In the genomic region with DNA sequence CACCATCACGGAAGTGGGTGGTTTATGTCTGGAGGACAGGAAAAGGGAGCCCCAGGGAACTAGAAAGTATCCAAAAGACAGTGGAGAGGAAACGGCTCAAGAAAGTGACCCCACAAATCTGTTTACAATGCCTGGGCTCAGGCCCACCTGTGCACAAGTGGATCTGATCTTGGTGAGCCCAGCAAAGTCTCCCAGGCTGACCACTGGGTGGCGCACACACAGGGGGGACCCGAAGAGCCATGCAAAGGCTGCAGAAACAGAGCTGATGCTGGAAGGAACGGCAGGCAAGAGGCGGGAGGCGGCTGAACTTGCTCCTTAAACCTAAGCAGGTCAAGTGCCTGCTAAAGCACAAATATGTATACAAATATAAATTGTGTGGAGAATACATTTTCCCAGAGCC, we compare ENCODE assay signal across 9 cellular contexts. TPM values are rescaled to one million over a fixed set of nuclear protein-coding genes. Genes with fewer than 3 reads are reported as not detected.
A peak's percentile ranks its signal among the peaks of the same experiment; 100 is the strongest.
DNase-seq lines count a peak whose midpoint lies in the region; ATAC-seq and TF ChIP-seq lines count a peak whose summit lies in the region.
"Had no signal": no experiment of that assay in that cellular context is flagged by ENCODE, and none has a peak within 500 bp of the region (broad histone marks: within the 10 kb centered on the region; RNA-seq: fewer than 3 reads in every experiment).

No MANE protein-coding gene starts in this region.

- H4K20me1 ChIP-seq in Loucy (ENCODE audit: insufficient read depth, low read length, poor library complexity, severe bottlenecking): no peaks in the 10 kb centered on the region

- TF ChIP-seq CTCF in Loucy (conservative IDR thresholded peaks at IDR 0.05; ENCODE audit: low read length) (peak; percentile 66), natural killer cell (IDR thresholded peaks at IDR 0.05) (no peak)

- no peaks in the 10 kb centered on the region for H3K36me3 Mint-ChIP-seq in natural killer cell

- H3K9me3 ChIP-seq in Loucy (ENCODE audit: insufficient read depth, low read depth, low read length): no peaks in the 10 kb centered on the region
- H3K9me3 ChIP-seq: BLaER1 treated with 17β-estradiol and CSF1 and Interleukin-3, amounts not matched to agents 10 nM and 100 nM had no signal

- no peak overlapping the region for H3K4me3 ChIP-seq in Loucy (ENCODE audit: low read length, poor library complexity, severe bottlenecking)
- H3K4me3 ChIP-seq: BLaER1 treated with 17β-estradiol and CSF1 and Interleukin-3, amounts not matched to agents 10 nM and 100 nM had no signal

- H3K9me2 ChIP-seq in Loucy (replicated peaks; ENCODE audit: low read depth, low read length): no peaks in the 10 kb centered on the region

- H3K27me3 Mint-ChIP-seq in natural killer cell (ENCODE audit: low read depth in 2 of 2): no peaks in the 10 kb centered on the region

- no peaks in the 10 kb centered on the region; the same call in 1 of the 2 replicates for H3K36me3 ChIP-seq in Loucy (ENCODE audit: insufficient read depth, low read length)

- intact Hi-C loops in natural killer cell (cut with micrococcal nuclease): loop anchor here (2.0 kb wide), 1 partner anchor 46 kb away; no protein-coding TSS in a partner anchor

- no peaks in the 10 kb centered on the region for H3F3A ChIP-seq in Loucy (ENCODE audit: low read depth)

- no peaks in the 10 kb centered on the region for H3K4me1 ChIP-seq in Loucy (ENCODE audit: insufficient read depth, low read length, poor library complexity, severe bottlenecking)

- H3K9ac ChIP-seq in Loucy (ENCODE audit: low read depth, low read length, poor library complexity, severe bottlenecking): no peak overlapping the region
- H3K9ac ChIP-seq: BLaER1 treated with 17β-estradiol and CSF1 and Interleukin-3, amounts not matched to agents 10 nM and 100 nM had no signal

- no peaks in the 10 kb centered on the region for H3K9me3 Mint-ChIP-seq in natural killer cell

- H3K4me2 ChIP-seq in Loucy (ENCODE audit: low read depth, low read length, poor library complexity, severe bottlenecking): no peak overlapping the region
- H3K4me2 ChIP-seq: BLaER1 treated with 17β-estradiol and CSF1 and Interleukin-3, amounts not matched to agents 10 nM and 100 nM had no signal

- peaks cover 0 to 4% of the 10 kb centered on the region in 2 donors for H3K4me1 Mint-ChIP-seq in natural killer cell

- H3K27me3 ChIP-seq in Loucy (ENCODE audit: insufficient read depth, low read length, poor library complexity, severe bottlenecking): no peaks in the 10 kb centered on the region

- H3K4me3 Mint-ChIP-seq in natural killer cell: no peak overlapping the region

- DNase-seq in NCI-H1417 (lab: John Stamatoyannopoulos, UW) (peak; percentile 17 to 46 (median 41)), NCI-H1417 treated with DMSO at 0.1 percent for 48 hours (lab: John Stamatoyannopoulos, UW) (no peak), natural killer cell (peak; percentile 22), DMS79 (lab: John Stamatoyannopoulos, UW) (no peak)
- peak in 3 of 4 experiments; percentile 10 to 28 (median 18) for DNase-seq in activated CD4-positive, CD25-positive, alpha-beta regulatory T cell (lab: John Stamatoyannopoulos, UW)
- DNase-seq in effector CD8-positive, alpha-beta T cell (lab: John Stamatoyannopoulos, UW): peak; percentile 1

- no peak overlapping the region for H2AFZ ChIP-seq in Loucy (ENCODE audit: low read length)

- ATAC-seq in natural killer cell (peak in 2 of 3 donors; percentile 54 to 55), HG02678 (IDR thresholded peaks at IDR 0.05; ENCODE audit: unreplicated experiment) (no peak)

- no peaks in the 10 kb centered on the region for H3K79me2 ChIP-seq in Loucy (ENCODE audit: insufficient read depth, low read length)

- no peak overlapping the region for H3K27ac Mint-ChIP-seq in natural killer cell

RNA-seq across cellular contexts. Expression of gene HAUS7, which starts 9.6 kb away (rescaled TPM):
- total RNA-seq in natural killer cell: 10 to 100 TPM; 27.4 to 33.1 (median 31.9) TPM

RNA-seq across cellular contexts. Expression of gene TREX2, which starts 15.0 kb away (rescaled TPM):
- 1 to 10 TPM; 1.6 to 3.4 (median 3.1) TPM for total RNA-seq in natural killer cell

RNA-seq across cellular contexts. Expression of gene BGN, which starts 34.0 kb away (rescaled TPM):
- total RNA-seq in natural killer cell: not detected

RNA-seq across cellular contexts. Expression of gene ZFP92, which starts 49.6 kb away (rescaled TPM):
- 1 to 10 TPM; 1.6 to 3.3 (median 2.9) TPM for total RNA-seq in natural killer cell

RNA-seq across cellular contexts. Expression of gene ATP2B3, which starts 56.6 kb away (rescaled TPM):
- total RNA-seq in natural killer cell: not detected

Comparison
In these comparisons a context has a peak if more than half of its experiments do, and no peak if none do; other contexts are left out.
1. DNase-seq: peak in NCI-H1417 (3 of 3), activated CD4-positive, CD25-positive, alpha-beta regulatory T cell (3 of 4), effector CD8-positive, alpha-beta T cell (single experiment) and natural killer cell (single experiment); none in NCI-H1417 treated with DMSO at 0.1 percent for 48 hours (single experiment) and DMS79 (single experiment).